ENCODE assay signal across 9 cellular contexts in the genomic region with DNA sequence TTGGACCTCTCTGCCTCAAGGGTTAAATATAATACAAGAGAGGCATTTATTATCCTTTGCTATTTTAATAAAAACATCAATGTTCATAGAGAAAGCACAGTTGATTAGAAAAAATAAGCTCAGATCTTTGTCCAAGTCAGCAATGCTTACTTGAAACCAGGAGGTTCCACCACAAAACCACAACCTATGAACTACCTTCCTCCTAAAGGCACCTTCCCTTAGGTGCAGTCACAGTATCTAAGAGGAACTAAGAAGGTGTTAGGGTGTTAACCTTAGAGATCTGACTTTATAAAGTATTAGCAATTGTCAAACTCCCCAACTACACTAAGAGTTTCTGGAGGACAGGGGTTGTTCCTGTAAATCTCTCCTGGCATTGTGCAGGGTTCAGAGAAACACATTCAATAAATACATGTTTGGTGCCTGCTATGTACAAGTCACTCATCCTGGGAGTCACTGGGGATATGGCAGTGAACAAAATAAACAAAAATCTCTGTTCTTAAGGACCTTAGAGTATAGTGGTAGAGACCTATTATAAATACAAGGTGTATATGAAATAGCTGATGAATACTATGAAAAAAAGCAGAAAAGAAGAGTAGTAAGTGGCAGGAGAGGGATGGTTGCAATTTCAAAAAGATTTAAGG.
DNase-seq lines count a peak whose midpoint lies in the region; ATAC-seq lines count a peak whose summit lies in the region.
"Had no signal": no experiment of that assay in that cellular context is flagged by ENCODE, and none has a peak within 500 bp of the region (broad histone marks: within the 10 kb centered on the region; RNA-seq: fewer than 3 reads in every experiment).

No MANE protein-coding gene starts in this region.

- H3K4ac ChIP-seq in mesendoderm (ENCODE audit: low read depth, low read length) = no peak overlapping the region

- no peak overlapping the region for H3K9ac ChIP-seq in mesendoderm (ENCODE audit: low read length)

- no peak overlapping the region for H2BK120ac ChIP-seq in mesendoderm (ENCODE audit: low read depth, low read length)

- DNase-seq in activated CD4-positive, CD25-positive, alpha-beta regulatory T cell (lab: John Stamatoyannopoulos, UW) = no peak
- peak in 5 of 10 donors; percentile 22 to 77 (median 51) for DNase-seq in naive thymus-derived CD8-positive, alpha-beta T cell
- DNase-seq in foreskin melanocyte = no peak
- no peak for DNase-seq in mesendoderm
- DNase-seq in T1000 (lab: John Stamatoyannopoulos, UW) = no peak
- DNase-seq: NCI-H526 treated with DMSO at 0.1 percent for 48 hours had no signal

- H3K79me2 ChIP-seq in mesendoderm (ENCODE audit: control insufficient read depth, insufficient read depth, low read length) = no peaks in the 10 kb centered on the region

- no peak overlapping the region for H3K4me3 ChIP-seq in mesendoderm (ENCODE audit: low read length)

- no peak overlapping the region for H4K8ac ChIP-seq in mesendoderm (ENCODE audit: low read depth, low read length)

- H3K4me1 ChIP-seq in mesendoderm (ENCODE audit: control insufficient read depth, low read depth, low read length) = no peaks in the 10 kb centered on the region

- no peaks in the 10 kb centered on the region for H3K79me1 ChIP-seq in mesendoderm (ENCODE audit: low read length)

- no peak overlapping the region for H3K4me2 ChIP-seq in mesendoderm (ENCODE audit: low read length)

- peak overlapping the region in 9 of 10 donors; percentile 5 to 61 (median 33) for H3K4me3 Mint-ChIP-seq in naive thymus-derived CD8-positive, alpha-beta T cell

- no peak overlapping the region for H3K56ac ChIP-seq in mesendoderm (ENCODE audit: low read length)

- H2AK5ac ChIP-seq in mesendoderm (ENCODE audit: low read length) = no peak overlapping the region

- POLR2A ChIA-PET in naive thymus-derived CD8-positive, alpha-beta T cell (lab: Charles Lee) = interaction anchor here (0.6 to 1.7 kb wide), 6 partner anchors 10 to 230 kb away, joined by 3 to 10 read pairs (median 4); a partner anchor contains a TSS

- no peaks in the 10 kb centered on the region for H3K36me3 ChIP-seq in mesendoderm (ENCODE audit: control insufficient read depth, insufficient read depth, low read length)

- H2BK5ac ChIP-seq in mesendoderm (ENCODE audit: low read length) = no peak overlapping the region

- H3K27ac ChIP-seq in mesendoderm (ENCODE audit: low read depth, low read length) = no peak overlapping the region

- H3K36me3 Mint-ChIP-seq in naive thymus-derived CD8-positive, alpha-beta T cell = no peaks in the 10 kb centered on the region

- H3K27me3 ChIP-seq in mesendoderm (ENCODE audit: insufficient read depth, low read length, poor library complexity) = no peaks in the 10 kb centered on the region

- H4K5ac ChIP-seq in mesendoderm (ENCODE audit: low read length) = no peak overlapping the region

- no peaks in the 10 kb centered on the region for H3K27me3 Mint-ChIP-seq in naive thymus-derived CD8-positive, alpha-beta T cell

- H3K18ac ChIP-seq in mesendoderm (ENCODE audit: low read length) = no peak overlapping the region

- peaks cover 26 to 41% (median 32%) of the 10 kb centered on the region in 4 donors for H3K4me1 Mint-ChIP-seq in naive thymus-derived CD8-positive, alpha-beta T cell

- peak; percentile 77 to 82 for ATAC-seq in activated CD4-positive, CD25-positive, alpha-beta regulatory T cell treated with anti-CD3 and anti-CD28 coated beads, Interleukin-2, amount 50 U/mL, for 24 hours
- ATAC-seq in GM21723 (IDR thresholded peaks at IDR 0.05; ENCODE audit: unreplicated experiment) (peak; percentile 81), HG03558 (IDR thresholded peaks at IDR 0.05; ENCODE audit: extremely low read depth, unreplicated experiment) (peak; percentile 65)
- ATAC-seq in naive thymus-derived CD8-positive, alpha-beta T cell = peak; percentile 99 to 100

- H3K9me3 Mint-ChIP-seq in naive thymus-derived CD8-positive, alpha-beta T cell = no peaks in the 10 kb centered on the region

- peak overlapping the region; percentile 36 to 84 (median 68) for H3K27ac Mint-ChIP-seq in naive thymus-derived CD8-positive, alpha-beta T cell

- H3K23ac ChIP-seq in mesendoderm (ENCODE audit: low read length) = no peak overlapping the region

- no peak overlapping the region for H2BK15ac ChIP-seq in mesendoderm (replicated peaks; ENCODE audit: low read depth)
